In genomic region chr3:101873619-101874018, GRCh38 we compare ENCODE assay signal across 17 cellular contexts. TPM values are rescaled to one million over a fixed set of nuclear protein-coding genes. Genes with fewer than 3 reads are reported as not detected.
DNase-seq lines count a peak whose midpoint lies in the region; TF ChIP-seq lines count a peak whose summit lies in the region.
"Had no signal": no experiment of that assay in that cellular context is flagged by ENCODE, and none has a peak within 500 bp of the region (broad histone marks: within the 10 kb centered on the region; RNA-seq: fewer than 3 reads in every experiment).

No MANE protein-coding gene starts in this region.

- H3K27me3 ChIP-seq in testis: no peaks in the 10 kb centered on the region
- H3K27me3 ChIP-seq in adrenal gland: no peaks in the 10 kb centered on the region
- H3K27me3 ChIP-seq: left lung, stomach, uterus had no signal

- no TSS peak for BruUV-seq in Calu3 (replicated peaks; lab: Mats Ljungman, UMichigan)

- whole genome bisulfite sequencing in testis, 2 donors: 83 to 85% methylated on average over 2 of the region's 2 CpGs
- 64 to 75% (median 66%) methylated on average over 2 of the region's 2 CpGs for WGBS in adrenal gland, 4 donors

- no peaks in the 10 kb centered on the region for H3K36me3 ChIP-seq in testis (ENCODE audit: low read depth, missing control alignments)
- H3K36me3 ChIP-seq in adrenal gland (replicated peaks in 1 of 2): no peaks in the 10 kb centered on the region
- H3K36me3 ChIP-seq: left lung, stomach, uterus had no signal

- H3K4me3 ChIP-seq in testis (no peak overlapping the region), adrenal gland (no peak overlapping the region)
- H3K4me3 ChIP-seq: left lung, stomach, uterus had no signal

- CTCF ChIA-PET in Calu3 (lab: Charles Lee) (no interaction called here), RWPE1 (lab: Yijun Ruan, JAX) (no interaction called here)

- intact Hi-C loops in Calu3 (cut with micrococcal nuclease; ENCODE audit: unreplicated experiment) (no loop called here), testis (cut with DNase I; ENCODE audit: low total_unique reads) (no loop called here), adrenal gland (cut with DNase I) (no loop called here)

- H3K27ac ChIP-seq in RWPE1: no peak overlapping the region
- H3K27ac ChIP-seq in testis: no peak overlapping the region
- no peak overlapping the region for H3K27ac ChIP-seq in adrenal gland
- H3K27ac ChIP-seq: stomach, uterus, VCaP had no signal

- no peaks in the 10 kb centered on the region for H3K4me1 ChIP-seq in testis
- H3K4me1 ChIP-seq in adrenal gland (replicated peaks in 1 of 2): no peaks in the 10 kb centered on the region
- H3K4me1 ChIP-seq: uterus had no signal

- peaks cover 3% of the 10 kb centered on the region for H3K36me3 Mint-ChIP-seq in Calu3 (ENCODE audit: insufficient read depth, unreplicated experiment)
- H3K36me3 Mint-ChIP-seq: naive thymus-derived CD8-positive, alpha-beta T cell had no signal

- H3K4me3 Mint-ChIP-seq in Calu3 (ENCODE audit: low read depth, unreplicated experiment): no peak overlapping the region
- H3K4me3 Mint-ChIP-seq: activated CD4-positive, alpha-beta memory T cell treated with anti-CD3 and anti-CD28 coated beads, Interleukin-2, amount 10 ng/mL, durations not matched to agents 7 days and 5 days; naive thymus-derived CD8-positive, alpha-beta T cell had no signal

- H3K9me3 ChIP-seq in testis (no peaks in the 10 kb centered on the region), adrenal gland (replicated peaks in 1 of 3) (no peaks in the 10 kb centered on the region)
- H3K9me3 ChIP-seq: left lung, stomach, uterus had no signal

- TF ChIP-seq CTCF in Calu3 (IDR thresholded peaks at IDR 0.05; ENCODE audit: unreplicated experiment) (no peak), RWPE1 (conservative IDR thresholded peaks at IDR 0.05; ENCODE audit: low read depth) (no peak), testis (IDR thresholded peaks at IDR 0.05) (no peak), adrenal gland (IDR thresholded peaks at IDR 0.05) (no peak)

- no peaks in the 10 kb centered on the region for H3K27me3 Mint-ChIP-seq in Calu3 (ENCODE audit: unreplicated experiment)
- H3K27me3 Mint-ChIP-seq: naive thymus-derived CD8-positive, alpha-beta T cell had no signal

- H3K4me1 Mint-ChIP-seq in Calu3 (ENCODE audit: low read depth, unreplicated experiment): peaks cover 25% of the 10 kb centered on the region
- H3K4me1 Mint-ChIP-seq: activated CD4-positive, alpha-beta memory T cell treated with anti-CD3 and anti-CD28 coated beads, Interleukin-2, amount 10 ng/mL, durations not matched to agents 7 days and 5 days had no signal

- POLR2A ChIA-PET in RWPE1 (lab: Yijun Ruan, JAX; ENCODE audit: low non-redundant PET): no interaction called here

- H3K9me3 Mint-ChIP-seq in Calu3 (ENCODE audit: low read depth, unreplicated experiment): peaks cover 3% of the 10 kb centered on the region

- peak overlapping the region; percentile 47 for H3K27ac Mint-ChIP-seq in Calu3 (ENCODE audit: unreplicated experiment)
- H3K27ac Mint-ChIP-seq: activated CD4-positive, alpha-beta memory T cell treated with anti-CD3 and anti-CD28 coated beads, Interleukin-2, amount 10 ng/mL, durations not matched to agents 7 days and 5 days had no signal

- TF ChIP-seq POLR2A in testis (IDR thresholded peaks at IDR 0.05): no peak
- no peak for TF ChIP-seq POLR2A in adrenal gland (IDR thresholded peaks at IDR 0.05)

- DNase-seq in Calu3: no peak
- peak; percentile 34 for DNase-seq in OCI-M1 (lab: John Stamatoyannopoulos, UW)
- peak; percentile 63 for DNase-seq in dedifferentiated amniotic fluid mesenchymal stem cell (ENCODE audit: extremely low spot score)
- DNase-seq in kidney tubule cell (ENCODE audit: low spot score): peak; percentile 41
- no peak for DNase-seq in RWPE1 (ENCODE audit: low spot score)
- DNase-seq in testis: no peak
- DNase-seq in ecto neural progenitor cell (ENCODE audit: low spot score): no peak
- no peak for DNase-seq in adrenal gland
- DNase-seq: activated CD4-positive, alpha-beta memory T cell treated with anti-CD3 and anti-CD28 coated beads, Interleukin-2, amount 10 ng/mL, durations not matched to agents 7 days and 5 days; activated T-cell treated with anti-CD3 and anti-CD28 coated beads, Interleukin-2, amount 50 U/mL, for 48 hours; left lung; naive thymus-derived CD8-positive, alpha-beta T cell; NCI-H1436; NCI-H226; stomach; uterus had no signal

RNA-seq across cellular contexts. Expression of gene NFKBIZ, which starts 24.3 kb away (rescaled TPM):
- total RNA-seq in Calu3 (2022) (217 and 227 TPM in 2 replicates), testis (10 to 100 TPM in 1 of 2 donors, 1 to 10 TPM in 1; 6.9 to 14.7 TPM), adrenal gland (10 to 100 TPM in 5 of 8 donors, 1 to 10 TPM in 3; 6.2 to 21.8 (median 16.4) TPM)
- polyA plus RNA-seq in testis (ENCODE audit: insufficient read depth, low read depth, low replicate concordance) (5.4 TPM), adrenal gland (1 to 10 TPM; 3.1 to 8.0 (median 7.2) TPM)

Comparison
In these comparisons a context has a peak if more than half of its experiments do, and no peak if none do; other contexts are left out.
1. DNase-seq: peak in OCI-M1 (single experiment), dedifferentiated amniotic fluid mesenchymal stem cell (single experiment) and kidney tubule cell (single experiment); none in Calu3 (single experiment), RWPE1 (single experiment), testis (single experiment), ecto neural progenitor cell (single experiment) and adrenal gland (0 of 7).